2 cellular contexts compared by ENCODE assay signal in the genomic region with DNA sequence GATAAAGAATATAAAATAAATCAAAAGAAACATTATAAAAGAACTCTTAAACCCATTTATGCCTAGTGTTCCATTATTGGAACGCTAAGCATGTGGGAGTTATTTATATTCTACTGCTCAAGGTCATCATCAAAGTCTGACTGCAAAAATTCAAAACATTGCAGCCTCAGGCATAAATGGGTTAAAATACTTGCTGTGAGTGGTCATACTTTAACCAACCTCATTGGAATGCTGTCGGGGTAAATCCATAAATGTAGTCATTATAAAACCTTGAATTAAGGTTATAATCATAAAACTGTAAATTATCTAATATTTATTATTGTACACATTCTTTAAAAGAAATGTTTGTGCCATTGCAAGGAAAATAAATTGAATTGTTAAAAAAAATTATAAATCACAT.
TF ChIP-seq lines count a peak whose summit lies in the region.

No MANE protein-coding gene starts in this region.

TF ChIP-seq in SK-N-SH, 30 proteins besides CTCF, POLR2A, EP300 and RAD21:
- no peak for TF ChIP-seq NFIC (IDR thresholded peaks at IDR 0.05; ENCODE audit: borderline replicate concordance)
- peak; percentile 26; the same call in 1 of the 2 replicates for TF ChIP-seq FOSL2 (IDR thresholded peaks at IDR 0.05; ENCODE audit: borderline replicate concordance, low read depth)

TF ChIP-seq in SK-N-SH treated with all-trans-retinoic acid at 6 μM for 48 hours, 23 proteins besides CTCF, POLR2A, EP300 and RAD21 (continued from another document):
- TF ChIP-seq GLIS3 (CRISPR knock-in tag; IDR thresholded peaks at IDR 0.05) (no peak), ZNF565 (CRISPR knock-in tag; conservative IDR thresholded peaks at IDR 0.05; ENCODE audit: low read depth) (no peak), ESRRG (CRISPR knock-in tag; IDR thresholded peaks at IDR 0.05) (no peak), BACH2 (CRISPR knock-in tag; IDR thresholded peaks at IDR 0.05; ENCODE audit: borderline replicate concordance) (no peak), ZC3H10 (CRISPR knock-in tag; IDR thresholded peaks at IDR 0.05) (no peak), ARNTL (CRISPR knock-in tag; IDR thresholded peaks at IDR 0.05; ENCODE audit: borderline replicate concordance, low read depth) (no peak), TCF4 (CRISPR knock-in tag; IDR thresholded peaks at IDR 0.05; ENCODE audit: borderline replicate concordance) (no peak), OSR1 (CRISPR knock-in tag; IDR thresholded peaks at IDR 0.05) (no peak)
- TF ChIP-seq, protein P1, sequence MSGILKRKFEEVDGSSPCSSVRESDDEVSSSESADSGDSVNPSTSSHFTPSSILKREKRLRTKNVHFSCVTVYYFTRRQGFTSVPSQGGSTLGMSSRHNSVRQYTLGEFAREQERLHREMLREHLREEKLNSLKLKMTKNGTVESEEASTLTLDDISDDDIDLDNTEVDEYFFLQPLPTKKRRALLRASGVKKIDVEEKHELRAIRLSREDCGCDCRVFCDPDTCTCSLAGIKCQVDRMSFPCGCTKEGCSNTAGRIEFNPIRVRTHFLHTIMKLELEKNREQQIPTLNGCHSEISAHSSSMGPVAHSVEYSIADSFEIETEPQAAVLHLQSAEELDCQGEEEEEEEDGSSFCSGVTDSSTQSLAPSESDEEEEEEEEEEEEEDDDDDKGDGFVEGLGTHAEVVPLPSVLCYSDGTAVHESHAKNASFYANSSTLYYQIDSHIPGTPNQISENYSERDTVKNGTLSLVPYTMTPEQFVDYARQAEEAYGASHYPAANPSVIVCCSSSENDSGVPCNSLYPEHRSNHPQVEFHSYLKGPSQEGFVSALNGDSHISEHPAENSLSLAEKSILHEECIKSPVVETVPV (CRISPR knock-in tag; IDR thresholded peaks at IDR 0.05) = no peak
- TF ChIP-seq, protein P2, sequence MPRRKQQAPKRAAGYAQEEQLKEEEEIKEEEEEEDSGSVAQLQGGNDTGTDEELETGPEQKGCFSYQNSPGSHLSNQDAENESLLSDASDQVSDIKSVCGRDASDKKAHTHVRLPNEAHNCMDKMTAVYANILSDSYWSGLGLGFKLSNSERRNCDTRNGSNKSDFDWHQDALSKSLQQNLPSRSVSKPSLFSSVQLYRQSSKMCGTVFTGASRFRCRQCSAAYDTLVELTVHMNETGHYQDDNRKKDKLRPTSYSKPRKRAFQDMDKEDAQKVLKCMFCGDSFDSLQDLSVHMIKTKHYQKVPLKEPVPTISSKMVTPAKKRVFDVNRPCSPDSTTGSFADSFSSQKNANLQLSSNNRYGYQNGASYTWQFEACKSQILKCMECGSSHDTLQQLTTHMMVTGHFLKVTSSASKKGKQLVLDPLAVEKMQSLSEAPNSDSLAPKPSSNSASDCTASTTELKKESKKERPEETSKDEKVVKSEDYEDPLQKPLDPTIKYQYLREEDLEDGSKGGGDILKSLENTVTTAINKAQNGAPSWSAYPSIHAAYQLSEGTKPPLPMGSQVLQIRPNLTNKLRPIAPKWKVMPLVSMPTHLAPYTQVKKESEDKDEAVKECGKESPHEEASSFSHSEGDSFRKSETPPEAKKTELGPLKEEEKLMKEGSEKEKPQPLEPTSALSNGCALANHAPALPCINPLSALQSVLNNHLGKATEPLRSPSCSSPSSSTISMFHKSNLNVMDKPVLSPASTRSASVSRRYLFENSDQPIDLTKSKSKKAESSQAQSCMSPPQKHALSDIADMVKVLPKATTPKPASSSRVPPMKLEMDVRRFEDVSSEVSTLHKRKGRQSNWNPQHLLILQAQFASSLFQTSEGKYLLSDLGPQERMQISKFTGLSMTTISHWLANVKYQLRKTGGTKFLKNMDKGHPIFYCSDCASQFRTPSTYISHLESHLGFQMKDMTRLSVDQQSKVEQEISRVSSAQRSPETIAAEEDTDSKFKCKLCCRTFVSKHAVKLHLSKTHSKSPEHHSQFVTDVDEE (CRISPR knock-in tag; IDR thresholded peaks at IDR 0.05) = no peak
- TF ChIP-seq, protein P3, sequence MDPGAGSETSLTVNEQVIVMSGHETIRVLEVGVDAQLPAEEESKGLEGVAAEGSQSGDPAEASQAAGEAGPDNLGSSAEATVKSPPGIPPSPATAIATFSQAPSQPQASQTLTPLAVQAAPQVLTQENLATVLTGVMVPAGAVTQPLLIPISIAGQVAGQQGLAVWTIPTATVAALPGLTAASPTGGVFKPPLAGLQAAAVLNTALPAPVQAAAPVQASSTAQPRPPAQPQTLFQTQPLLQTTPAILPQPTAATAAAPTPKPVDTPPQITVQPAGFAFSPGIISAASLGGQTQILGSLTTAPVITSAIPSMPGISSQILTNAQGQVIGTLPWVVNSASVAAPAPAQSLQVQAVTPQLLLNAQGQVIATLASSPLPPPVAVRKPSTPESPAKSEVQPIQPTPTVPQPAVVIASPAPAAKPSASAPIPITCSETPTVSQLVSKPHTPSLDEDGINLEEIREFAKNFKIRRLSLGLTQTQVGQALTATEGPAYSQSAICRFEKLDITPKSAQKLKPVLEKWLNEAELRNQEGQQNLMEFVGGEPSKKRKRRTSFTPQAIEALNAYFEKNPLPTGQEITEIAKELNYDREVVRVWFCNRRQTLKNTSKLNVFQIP (CRISPR knock-in tag; IDR thresholded peaks at IDR 0.05; ENCODE audit: borderline replicate concordance, low read depth) = no peak
- TF ChIP-seq, protein P4, sequence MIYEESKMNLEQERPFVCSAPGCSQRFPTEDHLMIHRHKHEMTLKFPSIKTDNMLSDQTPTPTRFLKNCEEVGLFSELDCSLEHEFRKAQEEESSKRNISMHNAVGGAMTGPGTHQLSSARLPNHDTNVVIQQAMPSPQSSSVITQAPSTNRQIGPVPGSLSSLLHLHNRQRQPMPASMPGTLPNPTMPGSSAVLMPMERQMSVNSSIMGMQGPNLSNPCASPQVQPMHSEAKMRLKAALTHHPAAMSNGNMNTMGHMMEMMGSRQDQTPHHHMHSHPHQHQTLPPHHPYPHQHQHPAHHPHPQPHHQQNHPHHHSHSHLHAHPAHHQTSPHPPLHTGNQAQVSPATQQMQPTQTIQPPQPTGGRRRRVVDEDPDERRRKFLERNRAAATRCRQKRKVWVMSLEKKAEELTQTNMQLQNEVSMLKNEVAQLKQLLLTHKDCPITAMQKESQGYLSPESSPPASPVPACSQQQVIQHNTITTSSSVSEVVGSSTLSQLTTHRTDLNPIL (CRISPR knock-in tag; IDR thresholded peaks at IDR 0.05; ENCODE audit: low read depth) = no peak
